ENCODE assay signal across 8 cellular contexts in genomic region chr7:44565097-44565794, GRCh38. TPM values are rescaled to one million over a fixed set of nuclear protein-coding genes. Genes with fewer than 3 reads are reported as not detected.
A peak's percentile ranks its signal among the peaks of the same experiment; 100 is the strongest.
DNase-seq lines count a peak whose midpoint lies in the region; ATAC-seq and TF ChIP-seq lines count a peak whose summit lies in the region.

No MANE protein-coding gene starts in this region.

- ATAC-seq in activated CD4-positive, CD25-positive, alpha-beta regulatory T cell treated with anti-CD3 and anti-CD28 coated beads, Interleukin-2, amount 50 U/mL, for 24 hours = peak; percentile 72 to 87
- ATAC-seq in GM21717 (IDR thresholded peaks at IDR 0.05; ENCODE audit: unreplicated experiment) = no peak

- H3K4me3 ChIP-seq in H7 (ENCODE audit: insufficient read depth, low read depth, low read length) = no peak overlapping the region
- H3K4me3 ChIP-seq in cardiac fibroblast (replicated peaks in 1 of 2; ENCODE audit: low read depth in 2 of 2, low read length in 2 of 2) = no peak overlapping the region

- H3K36me3 ChIP-seq in H7 (replicated peaks; ENCODE audit: control insufficient read depth, insufficient read depth, low read length) = peaks cover 42% of the 10 kb centered on the region

- peak; percentile 100 for TF ChIP-seq CTCF in cardiac fibroblast (IDR thresholded peaks at IDR 0.05; ENCODE audit: low read depth, low read length)

- DNase-seq in DMS79 (lab: John Stamatoyannopoulos, UW) (peak; percentile 26), H7 (peak; percentile 86), NCI-H2029 treated with DMSO at 0.1 percent for 48 hours (lab: John Stamatoyannopoulos, UW) (peak; percentile 8), cardiac fibroblast (ENCODE audit: low read depth in 2 of 2) (peak; percentile 70 to 75), kidney tubule cell (ENCODE audit: low spot score) (peak; percentile 68)
- peak; percentile 67 for DNase-seq in stimulated activated CD4-positive, alpha-beta T cell treated with anti-CD3 and anti-CD28 coated beads, Interleukin-4, amount 100 ng/mL, for 1 hour

- no peaks in the 10 kb centered on the region for H3K27me3 ChIP-seq in H7 (ENCODE audit: control insufficient read depth, insufficient read depth, low read length)

RNA-seq across cellular contexts. Expression of gene DDX56, which starts 8.5 kb away (rescaled TPM):
- 81.2 and 93.4 TPM in 2 replicates for total RNA-seq in H7 (2014; rRNA removed; shearing (Covaris generic))

RNA-seq across cellular contexts. Expression of gene TMED4, which starts 16.8 kb away (rescaled TPM):
- 94.4 and 114 TPM in 2 replicates for total RNA-seq in H7 (2014; rRNA removed; shearing (Covaris generic))

RNA-seq across cellular contexts. Expression of gene NPC1L1, which starts 24.1 kb away (rescaled TPM):
- not detected in 2 replicates for total RNA-seq in H7 (2014; rRNA removed; shearing (Covaris generic))

RNA-seq across cellular contexts. Expression of gene OGDH, which starts 41.2 kb away (rescaled TPM):
- total RNA-seq in H7 (2014; rRNA removed; shearing (Covaris generic)) = 63.1 and 71.3 TPM in 2 replicates

Comparison
In these comparisons a context has a peak if more than half of its experiments do, and no peak if none do; other contexts are left out.
1. DNase-seq: peak in every context shown above with its lines; median percentile 86 in H7; 72 in cardiac fibroblast; 68 in kidney tubule cell; 67 in stimulated activated CD4-positive, alpha-beta T cell treated with anti-CD3 and anti-CD28 coated beads, Interleukin-4, amount 100 ng/mL, for 1 hour; 26 in DMS79; 8 in NCI-H2029 treated with DMSO at 0.1 percent for 48 hours.